In genomic region chr11:102767800-102768199, GRCh38 we compare ENCODE assay signal across 2 cellular contexts.
TF ChIP-seq lines count a peak whose summit lies in the region.

No MANE protein-coding gene starts in this region.

TF ChIP-seq in SK-N-SH, 30 proteins besides CTCF, POLR2A, EP300 and RAD21:
- TF ChIP-seq NRF1 (IDR thresholded peaks at IDR 0.05; ENCODE audit: low read depth, low read length), result peak; percentile 58
- TF ChIP-seq RFX5 (IDR thresholded peaks at IDR 0.05; ENCODE audit: low read length), result no peak

TF ChIP-seq in K562, 482 proteins besides CTCF, POLR2A, EP300 and RAD21:
- TF ChIP-seq NRF1 (conservative IDR thresholded peaks at IDR 0.05 in 1 of 2, IDR thresholded peaks at IDR 0.05 in 1 of 2) (peak; percentile 90), RAD51 (IDR thresholded peaks at IDR 0.05; ENCODE audit: borderline replicate concordance, low read depth) (no peak)
